ENCODE assay signal across 20 cellular contexts in genomic region chr1:3904843-3905185, GRCh38. TPM values are rescaled to one million over a fixed set of nuclear protein-coding genes. Genes with fewer than 3 reads are reported as not detected.
A peak's percentile ranks its signal among the peaks of the same experiment; 100 is the strongest.
DNase-seq lines count a peak whose midpoint lies in the region; ATAC-seq, FAIRE-seq and TF ChIP-seq lines count a peak whose summit lies in the region.
"Had no signal": no experiment of that assay in that cellular context is flagged by ENCODE, and none has a peak within 500 bp of the region (broad histone marks: within the 10 kb centered on the region; RNA-seq: fewer than 3 reads in every experiment).

No MANE protein-coding gene starts in this region.

- H3K79me2 ChIP-seq in Karpas-422 (ENCODE audit: low read length), result peaks cover 2% of the 10 kb centered on the region

- TF ChIP-seq CTCF in activated CD8-positive, alpha-beta T cell treated with anti-CD3 and anti-CD28 coated beads for 36 hours (IDR thresholded peaks at IDR 0.05), result no peak
- TF ChIP-seq CTCF in kidney (IDR thresholded peaks at IDR 0.05; ENCODE audit: borderline replicate concordance, extremely low read depth, insufficient read depth) (no peak), spleen (IDR thresholded peaks at IDR 0.05 in 8 of 11, conservative IDR thresholded peaks at IDR 0.05 in 3 of 11) (no peak), lower leg skin (IDR thresholded peaks at IDR 0.05) (no peak)

- H3K4me1 ChIP-seq in Karpas-422 (ENCODE audit: low read length) (peaks cover 88% of the 10 kb centered on the region), kidney (ENCODE audit: control insufficient read depth in 1 of 2, insufficient read depth in 1 of 2, low read depth in 1 of 2, low read length in 2 of 2) (peaks cover 7 to 21% of the 10 kb centered on the region in 2 donors), spleen (peaks cover 4 to 64% (median 16%) of the 10 kb centered on the region in 6 donors)
- H3K4me1 ChIP-seq: A549 had no signal

- H2AFZ ChIP-seq in Karpas-422 (ENCODE audit: low read length), result no peak overlapping the region

- intact Hi-C loops in activated CD8-positive, alpha-beta T cell treated with anti-CD3 and anti-CD28 coated beads for 36 hours (cut with micrococcal nuclease), result no loop called here
- intact Hi-C loops in kidney (cut with DNase I) (no loop called here), spleen (cut with DNase I; ENCODE audit: low total_unique reads) (no loop called here), lower leg skin (cut with DNase I; ENCODE audit: low total_unique reads) (no loop called here)

- peaks cover 46% of the 10 kb centered on the region for H3K4me1 Mint-ChIP-seq in activated CD8-positive, alpha-beta T cell treated with anti-CD3 and anti-CD28 coated beads, Interleukin-2, amount 10 ng/mL, durations not matched to agents 7 days and 5 days (ENCODE audit: low read depth)
- H3K4me1 Mint-ChIP-seq in activated CD8-positive, alpha-beta T cell treated with anti-CD3 and anti-CD28 coated beads for 36 hours (ENCODE audit: low read depth), result peaks cover 24% of the 10 kb centered on the region

- DNase-seq in activated CD8-positive, alpha-beta T cell treated with anti-CD3 and anti-CD28 coated beads, Interleukin-2, amount 10 ng/mL, durations not matched to agents 7 days and 5 days, result no peak
- DNase-seq in activated CD8-positive, alpha-beta T cell treated with anti-CD3 and anti-CD28 coated beads for 36 hours, result no peak
- DNase-seq in Karpas-422, result no peak
- peak; percentile 32 for DNase-seq in kidney
- DNase-seq in spleen, result peak; percentile 20
- DNase-seq in GM19238 (ENCODE audit: insufficient read length, low spot score), result no peak
- DNase-seq in stimulated activated CD4-positive, alpha-beta T cell treated with anti-CD3 and anti-CD28 coated beads, Interleukin-2, amount 100 ng/mL, for 24 hours, result no peak
- DNase-seq in lower leg skin (ENCODE audit: low spot score in 2 of 2), result no peak
- DNase-seq: DMS79 treated with DMSO at 0.1 percent for 48 hours, GDM1, KBM-7, MM.1S, NCI-H1105 treated with DMSO at 0.1 percent for 48 hours, NCI-H187 treated with DMSO at 0.1 percent for 48 hours, NCI-H2171, NCI-H774, SIG-M5 had no signal

- no peak for FAIRE-seq in kidney (lab: Jason Lieb, UNC)
- FAIRE-seq: A549, GM12892, RCC 7860 had no signal

- H3K27ac ChIP-seq in Karpas-422 (ENCODE audit: low read length), result peak overlapping the region; percentile 78
- H3K27ac ChIP-seq in kidney (ENCODE audit: low read depth in 2 of 2, low read length in 2 of 2), result no peak overlapping the region
- H3K27ac ChIP-seq in spleen, result no peak overlapping the region
- H3K27ac ChIP-seq: A549 had no signal

- H3K36me3 ChIP-seq in Karpas-422 (ENCODE audit: insufficient read depth, low read length) (no peaks in the 10 kb centered on the region), kidney (ENCODE audit: control insufficient read depth in 1 of 2, insufficient read depth in 2 of 2, low read length in 2 of 2) (no peaks in the 10 kb centered on the region), spleen (no peaks in the 10 kb centered on the region)

- POLR2A ChIA-PET in activated CD8-positive, alpha-beta T cell treated with anti-CD3 and anti-CD28 coated beads, Interleukin-2, amount 10 ng/mL, durations not matched to agents 7 days and 5 days (lab: Charles Lee), result no interaction called here
- POLR2A ChIA-PET in activated CD8-positive, alpha-beta T cell treated with anti-CD3 and anti-CD28 coated beads for 36 hours (lab: Charles Lee), result interaction anchor here (0.6 kb wide), 1 partner anchor 20 kb away, joined by 5 read pairs; no protein-coding TSS in a partner anchor

- H3K9me3 ChIP-seq in Karpas-422 (ENCODE audit: low read length) (no peaks in the 10 kb centered on the region), kidney (ENCODE audit: control insufficient read depth in 1 of 2, low read length in 2 of 2) (no peaks in the 10 kb centered on the region), spleen (no peaks in the 10 kb centered on the region)
- H3K9me3 ChIP-seq: A549 had no signal

- H3K27ac Mint-ChIP-seq in activated CD8-positive, alpha-beta T cell treated with anti-CD3 and anti-CD28 coated beads, Interleukin-2, amount 10 ng/mL, durations not matched to agents 7 days and 5 days, result peak overlapping the region; percentile 9
- no peak overlapping the region for H3K27ac Mint-ChIP-seq in activated CD8-positive, alpha-beta T cell treated with anti-CD3 and anti-CD28 coated beads for 36 hours

- H3K36me3 Mint-ChIP-seq in activated CD8-positive, alpha-beta T cell treated with anti-CD3 and anti-CD28 coated beads, Interleukin-2, amount 10 ng/mL, durations not matched to agents 7 days and 5 days (ENCODE audit: low read depth), result peaks cover 1% of the 10 kb centered on the region
- H3K36me3 Mint-ChIP-seq in activated CD8-positive, alpha-beta T cell treated with anti-CD3 and anti-CD28 coated beads for 36 hours (ENCODE audit: low read depth), result no peaks in the 10 kb centered on the region

- H3K4me3 ChIP-seq in Karpas-422 (ENCODE audit: low read length), result no peak overlapping the region
- H3K4me3 ChIP-seq in kidney (ENCODE audit: low read length in 2 of 2), result no peak overlapping the region
- H3K4me3 ChIP-seq in spleen, result no peak overlapping the region
- H3K4me3 ChIP-seq in lower leg skin (ENCODE audit: low read depth, poor library complexity, severe bottlenecking), result no peak overlapping the region
- H3K4me3 ChIP-seq: A549 had no signal

- CTCF ChIA-PET in activated CD8-positive, alpha-beta T cell treated with anti-CD3 and anti-CD28 coated beads, Interleukin-2, amount 10 ng/mL, durations not matched to agents 7 days and 5 days (lab: Charles Lee), result no interaction called here
- CTCF ChIA-PET in activated CD8-positive, alpha-beta T cell treated with anti-CD3 and anti-CD28 coated beads for 36 hours (lab: Charles Lee), result interaction anchor here (0.5 kb wide), 1 partner anchor 341 kb away, joined by 3 read pairs; no protein-coding TSS in a partner anchor

- 80 to 93% (median 86%) methylated on average over 4 of the region's 4 CpGs for WGBS in spleen, 5 donors
- 79 to 88% methylated on average over 4 of the region's 4 CpGs for WGBS in lower leg skin, 2 donors

- H3K4me3 Mint-ChIP-seq in activated CD8-positive, alpha-beta T cell treated with anti-CD3 and anti-CD28 coated beads, Interleukin-2, amount 10 ng/mL, durations not matched to agents 7 days and 5 days, result no peak overlapping the region
- H3K4me3 Mint-ChIP-seq in activated CD8-positive, alpha-beta T cell treated with anti-CD3 and anti-CD28 coated beads for 36 hours, result no peak overlapping the region

- H3K27me3 Mint-ChIP-seq in activated CD8-positive, alpha-beta T cell treated with anti-CD3 and anti-CD28 coated beads, Interleukin-2, amount 10 ng/mL, durations not matched to agents 7 days and 5 days (ENCODE audit: low read depth), result no peaks in the 10 kb centered on the region
- no peaks in the 10 kb centered on the region for H3K27me3 Mint-ChIP-seq in activated CD8-positive, alpha-beta T cell treated with anti-CD3 and anti-CD28 coated beads for 36 hours

- no peak for ATAC-seq in activated CD8-positive, alpha-beta T cell treated with anti-CD3 and anti-CD28 coated beads, Interleukin-2, amount 10 ng/mL, durations not matched to agents 7 days and 5 days
- no peak for ATAC-seq in activated CD8-positive, alpha-beta T cell treated with anti-CD3 and anti-CD28 coated beads for 36 hours
- ATAC-seq: A549 had no signal

- H3K9ac ChIP-seq in Karpas-422 (ENCODE audit: low read length) (no peak overlapping the region), kidney (ENCODE audit: low read length in 2 of 2) (no peak overlapping the region)

- no peaks in the 10 kb centered on the region for H3K9me3 Mint-ChIP-seq in activated CD8-positive, alpha-beta T cell treated with anti-CD3 and anti-CD28 coated beads, Interleukin-2, amount 10 ng/mL, durations not matched to agents 7 days and 5 days (ENCODE audit: insufficient read depth)
- H3K9me3 Mint-ChIP-seq in activated CD8-positive, alpha-beta T cell treated with anti-CD3 and anti-CD28 coated beads for 36 hours, result no peaks in the 10 kb centered on the region

- no peak overlapping the region for H3K4me2 ChIP-seq in Karpas-422 (ENCODE audit: low read depth, low read length, poor library complexity, severe bottlenecking)
- H3K4me2 ChIP-seq: A549 had no signal

- TF ChIP-seq POLR2A in spleen (IDR thresholded peaks at IDR 0.05), result no peak
- no peak for TF ChIP-seq POLR2A in lower leg skin (IDR thresholded peaks at IDR 0.05)

- no peaks in the 10 kb centered on the region for H3K27me3 ChIP-seq in Karpas-422 (ENCODE audit: low read length)
- no peaks in the 10 kb centered on the region for H3K27me3 ChIP-seq in spleen (replicated peaks in 1 of 7)

- H3K9me2 ChIP-seq in Karpas-422 (replicated peaks; ENCODE audit: insufficient read depth, low read length), result no peaks in the 10 kb centered on the region

- no peaks in the 10 kb centered on the region for H4K20me1 ChIP-seq in Karpas-422 (ENCODE audit: insufficient read depth, low read depth, low read length)

RNA-seq across cellular contexts. Expression of gene C1orf174, which starts 4.7 kb away (rescaled TPM):
- 10 to 100 TPM; 28.5 TPM for total RNA-seq in activated CD8-positive, alpha-beta T cell treated with anti-CD3 and anti-CD28 coated beads, Interleukin-2, amount 10 ng/mL, durations not matched to agents 7 days and 5 days
- 10 to 100 TPM; 43.7 to 44.0 TPM for total RNA-seq in activated CD8-positive, alpha-beta T cell treated with anti-CD3 and anti-CD28 coated beads for 36 hours
- 17.4 and 25.5 TPM in 2 replicates for total RNA-seq in Karpas-422 (2014; rRNA removed; shearing (Covaris generic); ENCODE audit: low replicate concordance)
- total RNA-seq in kidney (16.8 TPM), spleen (10 to 100 TPM; 19.7 to 34.5 (median 23.7) TPM), lower leg skin (10 to 100 TPM; 12.7 to 22.6 (median 17.7) TPM)
- polyA plus RNA-seq in kidney (ENCODE audit: insufficient read depth, low read depth, low replicate concordance) (15.9 TPM), spleen (10 to 100 TPM; 14.9 to 24.2 (median 15.8) TPM)

RNA-seq across cellular contexts. Expression of gene DFFB, which starts 47.5 kb away (rescaled TPM):
- 10 to 100 TPM in 1 of 2 experiments, 1 to 10 TPM in 1; 8.8 to 10.2 TPM for total RNA-seq in activated CD8-positive, alpha-beta T cell treated with anti-CD3 and anti-CD28 coated beads, Interleukin-2, amount 10 ng/mL, durations not matched to agents 7 days and 5 days
- 1 to 10 TPM; 9.3 to 9.7 TPM for total RNA-seq in activated CD8-positive, alpha-beta T cell treated with anti-CD3 and anti-CD28 coated beads for 36 hours
- 11.9 and 15.2 TPM in 2 replicates for total RNA-seq in Karpas-422 (2014; rRNA removed; shearing (Covaris generic); ENCODE audit: low replicate concordance)
- total RNA-seq in kidney (8.2 TPM), spleen (10 to 100 TPM in 5 of 7 donors, 1 to 10 TPM in 2; 8.5 to 13.8 (median 12.1) TPM), lower leg skin (10 to 100 TPM in 1 of 4 donors, 1 to 10 TPM in 3; 3.0 to 10.3 (median 6.8) TPM)
- polyA plus RNA-seq in kidney (ENCODE audit: insufficient read depth, low read depth, low replicate concordance) (5.6 TPM), spleen (10 to 100 TPM in 1 of 3 donors, 1 to 10 TPM in 2; 6.3 to 10.5 (median 8.7) TPM)

RNA-seq across cellular contexts. Expression of gene CEP104, which starts 47.8 kb away (rescaled TPM):
- 10 to 100 TPM; 41.2 to 47.0 TPM for total RNA-seq in activated CD8-positive, alpha-beta T cell treated with anti-CD3 and anti-CD28 coated beads, Interleukin-2, amount 10 ng/mL, durations not matched to agents 7 days and 5 days
- total RNA-seq in activated CD8-positive, alpha-beta T cell treated with anti-CD3 and anti-CD28 coated beads for 36 hours, result 10 to 100 TPM; 29.3 to 29.8 TPM
- 19.9 and 90.0 TPM in 2 replicates for total RNA-seq in Karpas-422 (2014; rRNA removed; shearing (Covaris generic); ENCODE audit: low replicate concordance)
- 51.2 TPM for total RNA-seq in kidney
- polyA plus RNA-seq in kidney (ENCODE audit: insufficient read depth, low read depth, low replicate concordance), result 11.1 TPM
- total RNA-seq in spleen, result 10 to 100 TPM; 26.4 to 49.4 (median 42.0) TPM
- 1 to 10 TPM; 4.5 to 8.4 (median 5.3) TPM for polyA plus RNA-seq in spleen
- 10 to 100 TPM; 24.6 to 38.9 (median 33.1) TPM for total RNA-seq in lower leg skin

Comparison
In these comparisons a context has a peak if more than half of its experiments do, and no peak if none do; other contexts are left out.
1. DNase-seq: peak in kidney (single experiment) and spleen (single experiment); none in activated CD8-positive, alpha-beta T cell treated with anti-CD3 and anti-CD28 coated beads, Interleukin-2, amount 10 ng/mL, durations not matched to agents 7 days and 5 days (single experiment), activated CD8-positive, alpha-beta T cell treated with anti-CD3 and anti-CD28 coated beads for 36 hours (single experiment), Karpas-422 (single experiment), GM19238 (single experiment), stimulated activated CD4-positive, alpha-beta T cell treated with anti-CD3 and anti-CD28 coated beads, Interleukin-2, amount 100 ng/mL, for 24 hours (0 of 2) and lower leg skin (0 of 2).